ENCODE assay signal across 9 cellular contexts in genomic region chr2:162244559-162245031, GRCh38. TPM values are rescaled to one million over a fixed set of nuclear protein-coding genes. Genes with fewer than 3 reads are reported as not detected.
A peak's percentile ranks its signal among the peaks of the same experiment; 100 is the strongest.
DNase-seq lines count a peak whose midpoint lies in the region; ATAC-seq, FAIRE-seq and TF ChIP-seq lines count a peak whose summit lies in the region.
"Had no signal": no experiment of that assay in that cellular context is flagged by ENCODE, and none has a peak within 500 bp of the region (broad histone marks: within the 10 kb centered on the region; RNA-seq: fewer than 3 reads in every experiment).

No MANE protein-coding gene starts in this region.

- H3K9me3 ChIP-seq in right cardiac atrium (ENCODE audit: control insufficient read depth, low read length) (no peaks in the 10 kb centered on the region), small intestine (ENCODE audit: control insufficient read depth, low read depth) (no peaks in the 10 kb centered on the region)

- in situ Hi-C loops in astrocyte of the spinal cord (cut with HindIII; ENCODE audit: low sequenced_read_pairs): no loop called here

- H3K27ac ChIP-seq in right cardiac atrium (ENCODE audit: low read length) (no peak overlapping the region), small intestine (ENCODE audit: low read depth in 1 of 2, low read length in 1 of 2) (peak overlapping the region in 1 of 2 donors; percentile 50)

- ATAC-seq in right cardiac atrium (peak; percentile 54 to 90), GM19328 (IDR thresholded peaks at IDR 0.05; ENCODE audit: unreplicated experiment) (no peak)

- WGBS in right cardiac atrium: 50% methylated on average over 2 of the region's 2 CpGs
- 47 to 56% (median 50%) methylated on average over 2 of the region's 2 CpGs for WGBS in small intestine, 3 donors

- H3K4me3 ChIP-seq in astrocyte of the spinal cord (ENCODE audit: low read depth, low read length): no peak overlapping the region
- H3K4me3 ChIP-seq in right cardiac atrium (ENCODE audit: low read length): no peak overlapping the region
- no peak overlapping the region for H3K4me3 ChIP-seq in small intestine (ENCODE audit: low read depth in 1 of 2, low read length in 2 of 2)

- H3K4me1 ChIP-seq in right cardiac atrium (ENCODE audit: control insufficient read depth, insufficient read depth, low read length) (peaks cover 2% of the 10 kb centered on the region), small intestine (ENCODE audit: control insufficient read depth in 2 of 2, insufficient read depth in 1 of 2, low read depth in 1 of 2, low read length in 1 of 2) (no peaks in the 10 kb centered on the region)

- DNase-seq in H54 (ENCODE audit: insufficient read length, low spot score) (peak; percentile 16), astrocyte of the spinal cord (ENCODE audit: low read depth, low spot score) (peak; percentile 92), right cardiac atrium (peak in 2 of 3 donors; percentile 21 to 38), small intestine (peak; percentile 29), activated T-cell treated with anti-CD3 and anti-CD28 coated beads for 4 hours (no peak), MV-4-11 (lab: John Stamatoyannopoulos, UW) (no peak)
- no peak for DNase-seq in activated effector memory CD4-positive, alpha-beta T cell treated with Interleukin-2 at 50 U/mL for 16 hours
- DNase-seq: NCI-H1048 had no signal

- peak; percentile 97 for FAIRE-seq in H54 (lab: Jason Lieb, UNC)
- FAIRE-seq in small intestine (lab: Jason Lieb, UNC): no peak

- no peak; the same call in 1 of the 2 replicates for TF ChIP-seq POLR2A in H54 (IDR thresholded peaks at IDR 0.05; ENCODE audit: low read depth, low read length)

- H3K36me3 ChIP-seq in small intestine (ENCODE audit: control insufficient read depth in 2 of 2, insufficient read depth in 2 of 2, low read length in 2 of 2): no peaks in the 10 kb centered on the region

- no peak for TF ChIP-seq CTCF in astrocyte of the spinal cord (IDR thresholded peaks at IDR 0.05; ENCODE audit: low read depth, low read length)

- H3K27me3 ChIP-seq in right cardiac atrium (ENCODE audit: control insufficient read depth, insufficient read depth): no peaks in the 10 kb centered on the region
- H3K27me3 ChIP-seq in small intestine (ENCODE audit: control insufficient read depth in 2 of 2, insufficient read depth in 2 of 2, low read length in 2 of 2): no peaks in the 10 kb centered on the region

- intact Hi-C loops in right cardiac atrium (cut with DNase I): no loop called here

RNA-seq across cellular contexts. Expression of gene FAP, which starts 1.4 kb away (rescaled TPM):
- under 1 TPM; 0.29 to 0.97 (median 0.46) TPM for total RNA-seq in right cardiac atrium
- polyA plus RNA-seq in right cardiac atrium (0.43 TPM), small intestine (under 1 TPM in 1 of 3 donors, not detected in 2; 0.78 TPM)

Comparison
In these comparisons a context has a peak if more than half of its experiments do, and no peak if none do; other contexts are left out.
1. DNase-seq: peak in H54 (single experiment), astrocyte of the spinal cord (single experiment), right cardiac atrium (2 of 3) and small intestine (single experiment); none in activated T-cell treated with anti-CD3 and anti-CD28 coated beads for 4 hours (single experiment), MV-4-11 (single experiment) and activated effector memory CD4-positive, alpha-beta T cell treated with Interleukin-2 at 50 U/mL for 16 hours (single experiment).